ENCODE assay signal across 7 cellular contexts in the genomic region with DNA sequence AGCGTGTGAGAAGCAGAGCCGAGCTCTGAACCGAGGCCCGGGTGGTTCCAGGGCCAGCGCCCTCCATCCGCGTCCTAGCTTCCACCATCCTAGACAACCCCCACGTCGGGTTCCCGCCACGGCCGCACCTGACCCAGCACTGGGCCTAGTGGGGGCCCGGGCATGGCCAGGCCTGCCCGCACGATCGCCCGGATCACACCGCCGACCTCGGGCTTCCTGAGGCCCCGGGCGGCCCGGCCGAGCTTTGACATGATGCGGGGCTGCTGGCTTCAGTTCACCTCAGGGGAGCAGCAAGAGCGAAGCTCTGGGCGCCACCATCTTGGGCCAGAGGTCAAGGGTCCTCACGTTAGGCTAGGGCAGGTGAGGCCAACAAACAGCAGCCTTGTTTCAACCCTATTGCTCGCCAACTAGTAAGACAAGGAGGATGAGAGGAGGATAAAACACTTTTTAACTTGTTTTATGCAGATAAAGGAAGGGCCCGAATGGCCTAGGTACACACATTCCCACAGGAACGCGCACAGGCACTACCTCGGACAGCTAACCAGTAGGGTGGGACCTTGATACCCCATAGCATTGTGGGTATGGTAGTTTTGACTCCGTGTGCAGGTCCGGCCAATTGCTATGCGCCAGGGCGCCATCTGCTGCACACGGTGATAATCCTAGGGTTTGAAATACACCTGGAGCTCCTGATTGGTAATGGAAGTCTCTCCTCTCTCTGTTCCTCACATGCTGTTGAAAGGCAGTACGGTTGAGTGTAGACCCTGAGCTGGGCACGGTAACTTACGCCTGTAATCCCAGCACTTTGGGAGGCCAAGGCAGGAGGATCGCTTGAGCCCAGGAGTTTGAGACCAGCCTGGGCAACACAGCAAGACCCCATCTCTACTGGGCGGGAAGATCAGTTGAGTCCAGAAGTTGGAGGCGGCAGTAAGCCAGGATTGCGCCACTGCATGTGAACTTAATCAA.
DNase-seq lines count a peak whose midpoint lies in the region; ATAC-seq and TF ChIP-seq lines count a peak whose summit lies in the region.

A gene (minus strand): TSS at position 345 of the 963 bp plus-strand sequence. CDS start 94 bp downstream, at position 251.

- ATAC-seq in GM18499 (IDR thresholded peaks at IDR 0.05; ENCODE audit: insufficient read depth, unreplicated experiment), result peak; percentile 88
- peak; percentile 94 for ATAC-seq in HG02970 (IDR thresholded peaks at IDR 0.05; ENCODE audit: low FRiP score, unreplicated experiment)

- TF ChIP-seq CTCF in astrocyte of the cerebellum (IDR thresholded peaks at IDR 0.05; ENCODE audit: low read depth, low read length, missing control alignments) (peak; percentile 77), retinal pigment epithelial cell (conservative IDR thresholded peaks at IDR 0.05; ENCODE audit: low read depth, low read length) (peak; percentile 76)

- H3K4me3 ChIP-seq in astrocyte of the cerebellum (ENCODE audit: low read depth, low read length) (peak within 1 kb of the TSS; percentile 86), retinal pigment epithelial cell (ENCODE audit: low read length) (peak within 1 kb of the TSS; percentile 58)

- DNase-seq in NCI-H1930 (lab: John Stamatoyannopoulos, UW) (peak; percentile 91), T-helper 22 cell (ENCODE audit: low read depth) (peak; percentile 74), astrocyte of the cerebellum (ENCODE audit: low read depth) (peak; percentile 89), hippocampal formation (lab: John Stamatoyannopoulos, UW) (peak; percentile 94 to 96), retinal pigment epithelial cell (ENCODE audit: low read depth) (peak; percentile 81)

- in situ Hi-C loops in astrocyte of the cerebellum (cut with HindIII; ENCODE audit: low sequenced_read_pairs), result no loop called here

Comparison
In these comparisons a context has a peak if more than half of its experiments do, and no peak if none do; other contexts are left out.
1. Peak in every context shown above with its lines: DNase-seq, ATAC-seq and H3K4me3 ChIP-seq.